In genomic region chr15:67882487-67883227, GRCh38 we compare ENCODE assay signal across 1 cellular context.
TF ChIP-seq lines count a peak whose summit lies in the region.

No MANE protein-coding gene starts in this region.

TF ChIP-seq in K562, 482 proteins besides CTCF, POLR2A, EP300 and RAD21 (continued from another document and continues in another):
- TF ChIP-seq, protein P1, sequence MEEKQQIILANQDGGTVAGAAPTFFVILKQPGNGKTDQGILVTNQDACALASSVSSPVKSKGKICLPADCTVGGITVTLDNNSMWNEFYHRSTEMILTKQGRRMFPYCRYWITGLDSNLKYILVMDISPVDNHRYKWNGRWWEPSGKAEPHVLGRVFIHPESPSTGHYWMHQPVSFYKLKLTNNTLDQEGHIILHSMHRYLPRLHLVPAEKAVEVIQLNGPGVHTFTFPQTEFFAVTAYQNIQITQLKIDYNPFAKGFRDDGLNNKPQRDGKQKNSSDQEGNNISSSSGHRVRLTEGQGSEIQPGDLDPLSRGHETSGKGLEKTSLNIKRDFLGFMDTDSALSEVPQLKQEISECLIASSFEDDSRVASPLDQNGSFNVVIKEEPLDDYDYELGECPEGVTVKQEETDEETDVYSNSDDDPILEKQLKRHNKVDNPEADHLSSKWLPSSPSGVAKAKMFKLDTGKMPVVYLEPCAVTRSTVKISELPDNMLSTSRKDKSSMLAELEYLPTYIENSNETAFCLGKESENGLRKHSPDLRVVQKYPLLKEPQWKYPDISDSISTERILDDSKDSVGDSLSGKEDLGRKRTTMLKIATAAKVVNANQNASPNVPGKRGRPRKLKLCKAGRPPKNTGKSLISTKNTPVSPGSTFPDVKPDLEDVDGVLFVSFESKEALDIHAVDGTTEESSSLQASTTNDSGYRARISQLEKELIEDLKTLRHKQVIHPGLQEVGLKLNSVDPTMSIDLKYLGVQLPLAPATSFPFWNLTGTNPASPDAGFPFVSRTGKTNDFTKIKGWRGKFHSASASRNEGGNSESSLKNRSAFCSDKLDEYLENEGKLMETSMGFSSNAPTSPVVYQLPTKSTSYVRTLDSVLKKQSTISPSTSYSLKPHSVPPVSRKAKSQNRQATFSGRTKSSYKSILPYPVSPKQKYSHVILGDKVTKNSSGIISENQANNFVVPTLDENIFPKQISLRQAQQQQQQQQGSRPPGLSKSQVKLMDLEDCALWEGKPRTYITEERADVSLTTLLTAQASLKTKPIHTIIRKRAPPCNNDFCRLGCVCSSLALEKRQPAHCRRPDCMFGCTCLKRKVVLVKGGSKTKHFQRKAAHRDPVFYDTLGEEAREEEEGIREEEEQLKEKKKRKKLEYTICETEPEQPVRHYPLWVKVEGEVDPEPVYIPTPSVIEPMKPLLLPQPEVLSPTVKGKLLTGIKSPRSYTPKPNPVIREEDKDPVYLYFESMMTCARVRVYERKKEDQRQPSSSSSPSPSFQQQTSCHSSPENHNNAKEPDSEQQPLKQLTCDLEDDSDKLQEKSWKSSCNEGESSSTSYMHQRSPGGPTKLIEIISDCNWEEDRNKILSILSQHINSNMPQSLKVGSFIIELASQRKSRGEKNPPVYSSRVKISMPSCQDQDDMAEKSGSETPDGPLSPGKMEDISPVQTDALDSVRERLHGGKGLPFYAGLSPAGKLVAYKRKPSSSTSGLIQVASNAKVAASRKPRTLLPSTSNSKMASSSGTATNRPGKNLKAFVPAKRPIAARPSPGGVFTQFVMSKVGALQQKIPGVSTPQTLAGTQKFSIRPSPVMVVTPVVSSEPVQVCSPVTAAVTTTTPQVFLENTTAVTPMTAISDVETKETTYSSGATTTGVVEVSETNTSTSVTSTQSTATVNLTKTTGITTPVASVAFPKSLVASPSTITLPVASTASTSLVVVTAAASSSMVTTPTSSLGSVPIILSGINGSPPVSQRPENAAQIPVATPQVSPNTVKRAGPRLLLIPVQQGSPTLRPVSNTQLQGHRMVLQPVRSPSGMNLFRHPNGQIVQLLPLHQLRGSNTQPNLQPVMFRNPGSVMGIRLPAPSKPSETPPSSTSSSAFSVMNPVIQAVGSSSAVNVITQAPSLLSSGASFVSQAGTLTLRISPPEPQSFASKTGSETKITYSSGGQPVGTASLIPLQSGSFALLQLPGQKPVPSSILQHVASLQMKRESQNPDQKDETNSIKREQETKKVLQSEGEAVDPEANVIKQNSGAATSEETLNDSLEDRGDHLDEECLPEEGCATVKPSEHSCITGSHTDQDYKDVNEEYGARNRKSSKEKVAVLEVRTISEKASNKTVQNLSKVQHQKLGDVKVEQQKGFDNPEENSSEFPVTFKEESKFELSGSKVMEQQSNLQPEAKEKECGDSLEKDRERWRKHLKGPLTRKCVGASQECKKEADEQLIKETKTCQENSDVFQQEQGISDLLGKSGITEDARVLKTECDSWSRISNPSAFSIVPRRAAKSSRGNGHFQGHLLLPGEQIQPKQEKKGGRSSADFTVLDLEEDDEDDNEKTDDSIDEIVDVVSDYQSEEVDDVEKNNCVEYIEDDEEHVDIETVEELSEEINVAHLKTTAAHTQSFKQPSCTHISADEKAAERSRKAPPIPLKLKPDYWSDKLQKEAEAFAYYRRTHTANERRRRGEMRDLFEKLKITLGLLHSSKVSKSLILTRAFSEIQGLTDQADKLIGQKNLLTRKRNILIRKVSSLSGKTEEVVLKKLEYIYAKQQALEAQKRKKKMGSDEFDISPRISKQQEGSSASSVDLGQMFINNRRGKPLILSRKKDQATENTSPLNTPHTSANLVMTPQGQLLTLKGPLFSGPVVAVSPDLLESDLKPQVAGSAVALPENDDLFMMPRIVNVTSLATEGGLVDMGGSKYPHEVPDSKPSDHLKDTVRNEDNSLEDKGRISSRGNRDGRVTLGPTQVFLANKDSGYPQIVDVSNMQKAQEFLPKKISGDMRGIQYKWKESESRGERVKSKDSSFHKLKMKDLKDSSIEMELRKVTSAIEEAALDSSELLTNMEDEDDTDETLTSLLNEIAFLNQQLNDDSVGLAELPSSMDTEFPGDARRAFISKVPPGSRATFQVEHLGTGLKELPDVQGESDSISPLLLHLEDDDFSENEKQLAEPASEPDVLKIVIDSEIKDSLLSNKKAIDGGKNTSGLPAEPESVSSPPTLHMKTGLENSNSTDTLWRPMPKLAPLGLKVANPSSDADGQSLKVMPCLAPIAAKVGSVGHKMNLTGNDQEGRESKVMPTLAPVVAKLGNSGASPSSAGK (IDR thresholded peaks at IDR 0.05): no peak
- TF ChIP-seq SMAD1 (IDR thresholded peaks at IDR 0.05; ENCODE audit: low read depth, low read length, partially characterized antibody) (no peak), TEAD1 (CRISPR knock-in tag; IDR thresholded peaks at IDR 0.05) (0 out of 4 replicates have a peak, but pooled peaks have one; percentile 13 to 40), EWSR1 (IDR thresholded peaks at IDR 0.05; ENCODE audit: borderline replicate concordance, low read depth, partially characterized antibody) (no peak), ZNF277 (CRISPR knock-in tag; IDR thresholded peaks at IDR 0.05; ENCODE audit: borderline replicate concordance) (no peak), RBM17 (IDR thresholded peaks at IDR 0.05; ENCODE audit: borderline replicate concordance, low read depth, low read length) (no peak), HMG20A (CRISPR knock-in tag; conservative IDR thresholded peaks at IDR 0.05) (no peak), ETS2 (tag; IDR thresholded peaks at IDR 0.05; ENCODE audit: borderline replicate concordance, poor library complexity, severe bottlenecking) (no peak), HCFC1 (IDR thresholded peaks at IDR 0.05; ENCODE audit: low read depth, low read length) (no peak), FUS (optimal IDR thresholded peaks at IDR 0.05; ENCODE audit: low read depth, low read length) (no peak), RFX5 (IDR thresholded peaks at IDR 0.05; ENCODE audit: low read depth, low read length) (no peak), NR4A1 (CRISPR knock-in tag; IDR thresholded peaks at IDR 0.05) (no peak), NR4A1 (tag; IDR thresholded peaks at IDR 0.05) (no peak), GATAD2B (IDR thresholded peaks at IDR 0.05; ENCODE audit: borderline replicate concordance) (no peak), MIER1 (IDR thresholded peaks at IDR 0.05; ENCODE audit: low read depth) (0 out of 2 replicates have a peak, but pooled peaks have one; percentile 41), DNMT1 (IDR thresholded peaks at IDR 0.05) (0 out of 2 replicates have a peak, but pooled peaks have one; percentile 69), CAMTA2 (CRISPR knock-in tag; conservative IDR thresholded peaks at IDR 0.05) (no peak), ETS1 (conservative IDR thresholded peaks at IDR 0.05; ENCODE audit: control insufficient read depth, low read depth, low read length) (no peak), TOE1 (IDR thresholded peaks at IDR 0.05; ENCODE audit: borderline replicate concordance) (0 out of 2 replicates have a peak, but pooled peaks have one; percentile 33), TOE1 (CRISPR knock-in tag; IDR thresholded peaks at IDR 0.05; ENCODE audit: borderline replicate concordance, low read depth) (no peak), XRCC4 (IDR thresholded peaks at IDR 0.05; ENCODE audit: extremely low read depth, insufficient read depth, insufficient read length) (no peak), BCLAF1 (IDR thresholded peaks at IDR 0.05; ENCODE audit: borderline replicate concordance in 1 of 2, control insufficient read depth in 1 of 2, low read depth in 2 of 2, low read length in 1 of 2) (no peak), BMI1 (IDR thresholded peaks at IDR 0.05; ENCODE audit: low read length) (no peak), SIRT6 (IDR thresholded peaks at IDR 0.05; ENCODE audit: low read depth, low read length) (no peak), KAT8 (IDR thresholded peaks at IDR 0.05; ENCODE audit: low read depth) (no peak), ZNF707 (CRISPR knock-in tag; conservative IDR thresholded peaks at IDR 0.05) (no peak), ZNF780A (CRISPR knock-in tag; IDR thresholded peaks at IDR 0.05) (no peak), PURB (CRISPR knock-in tag; IDR thresholded peaks at IDR 0.05; ENCODE audit: low read depth) (no peak)
- TF ChIP-seq, protein P2, sequence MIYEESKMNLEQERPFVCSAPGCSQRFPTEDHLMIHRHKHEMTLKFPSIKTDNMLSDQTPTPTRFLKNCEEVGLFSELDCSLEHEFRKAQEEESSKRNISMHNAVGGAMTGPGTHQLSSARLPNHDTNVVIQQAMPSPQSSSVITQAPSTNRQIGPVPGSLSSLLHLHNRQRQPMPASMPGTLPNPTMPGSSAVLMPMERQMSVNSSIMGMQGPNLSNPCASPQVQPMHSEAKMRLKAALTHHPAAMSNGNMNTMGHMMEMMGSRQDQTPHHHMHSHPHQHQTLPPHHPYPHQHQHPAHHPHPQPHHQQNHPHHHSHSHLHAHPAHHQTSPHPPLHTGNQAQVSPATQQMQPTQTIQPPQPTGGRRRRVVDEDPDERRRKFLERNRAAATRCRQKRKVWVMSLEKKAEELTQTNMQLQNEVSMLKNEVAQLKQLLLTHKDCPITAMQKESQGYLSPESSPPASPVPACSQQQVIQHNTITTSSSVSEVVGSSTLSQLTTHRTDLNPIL (CRISPR knock-in tag; IDR thresholded peaks at IDR 0.05): no peak
